In the genomic region with DNA sequence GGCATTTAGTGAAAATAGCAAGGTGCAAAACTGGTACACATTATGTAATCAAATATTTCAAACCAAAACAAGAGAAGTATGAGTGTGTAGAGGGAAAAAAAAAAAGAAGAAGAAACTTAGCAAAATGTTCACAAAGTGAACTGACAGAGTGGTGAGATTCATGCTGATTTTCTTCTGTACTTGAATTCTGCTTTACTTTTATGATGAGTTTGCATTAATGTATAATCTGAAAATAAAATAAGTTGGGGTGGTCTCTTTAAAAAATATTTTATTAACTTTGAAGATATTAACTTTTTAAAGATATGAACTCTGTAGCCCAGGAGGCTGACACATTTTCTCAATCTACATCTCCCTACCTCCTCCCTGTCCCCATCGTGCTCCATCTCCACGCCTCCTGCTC, we compare ENCODE assay signal across 21 cellular contexts.
DNase-seq lines count a peak whose midpoint lies in the region; ATAC-seq, FAIRE-seq and TF ChIP-seq lines count a peak whose summit lies in the region.
"Had no signal": no experiment of that assay in that cellular context is flagged by ENCODE, and none has a peak within 500 bp of the region (broad histone marks: within the 10 kb centered on the region; RNA-seq: fewer than 3 reads in every experiment).

No MANE protein-coding gene starts in this region.

- H3K4ac ChIP-seq in IMR-90 (ENCODE audit: low read depth, low read length), result no peak overlapping the region

- no peak overlapping the region for H2AK5ac ChIP-seq in IMR-90 (ENCODE audit: low read depth, low read length)

- TF ChIP-seq POLR2A in A549 (IDR thresholded peaks at IDR 0.05; ENCODE audit: low read length) (no peak), IMR-90 (IDR thresholded peaks at IDR 0.05; ENCODE audit: low read depth, low read length) (no peak)

- CTCF ChIA-PET in A549 (lab: Yijun Ruan, JAX), result no interaction called here
- CTCF ChIA-PET in IMR-90 (lab: Yijun Ruan, JAX), result no interaction called here

- H4K5ac ChIP-seq in IMR-90 (ENCODE audit: low read depth, low read length), result no peak overlapping the region

- no peak for ATAC-seq in A549
- no peak for ATAC-seq in IMR-90 (ENCODE audit: low read depth)
- ATAC-seq: CD8-positive, alpha-beta T cell had no signal

- DNase-seq in A549 (ENCODE audit: low read depth in 1 of 2, low spot score in 1 of 2) (no peak), IMR-90 (no peak), T-helper 2 cell (no peak), nephron progenitor cell (no peak)
- DNase-seq: 8988T; AML-193; Caco-2; Calu3; CD4-positive, alpha-beta T cell; CD8-positive, alpha-beta T cell; DMS79 treated with DMSO at 0.1 percent for 48 hours; GF-D8 had no signal

- BruUV-seq in IMR-90 (replicated peaks; lab: Mats Ljungman, UMichigan), result no TSS peak

- in situ Hi-C loops in IMR-90 (cut with MboI; ENCODE audit: low sequenced_read_pairs), result loop anchor here (10.0 kb wide), 2 partner anchors 682 to 1042 kb away; no protein-coding TSS in a partner anchor

- H3K79me1 ChIP-seq in IMR-90 (ENCODE audit: low read depth in 1 of 2, low read length in 2 of 2), result no peaks in the 10 kb centered on the region

- H3K9me1 ChIP-seq in IMR-90 (ENCODE audit: insufficient read depth, low read length), result 0 out of 2 replicates have a peak, but pooled peaks cover 7% of the 10 kb centered on the region

- WGBS in A549 (ENCODE audit: missing lambda C conversion rate), result 6% methylated on average over 2 of the region's 2 CpGs
- WGBS in IMR-90 (ENCODE audit: extremely low coverage in 2 of 2, insufficient read length in 1 of 2), 2 experiments, result 92% methylated on average over 2 of the region's 2 CpGs; no CpG with 5 or more reads in 1 of the 2 experiments

- H3K4me3 ChIP-seq in A549 (no peak overlapping the region), IMR-90 (ENCODE audit: insufficient read depth, low read depth, low read length) (no peak overlapping the region)
- H3K4me3 ChIP-seq: BLaER1 treated with 17β-estradiol and CSF1 and Interleukin-3, amounts not matched to agents 10 nM and 100 nM had no signal

- no peaks in the 10 kb centered on the region for H3K36me3 ChIP-seq in IMR-90 (ENCODE audit: control insufficient read depth, insufficient read depth, low read length)
- H3K36me3 ChIP-seq: BLaER1 treated with 17β-estradiol and CSF1 and Interleukin-3, amounts not matched to agents 10 nM and 100 nM had no signal

- H3K4me2 ChIP-seq in A549 (no peak overlapping the region), IMR-90 (ENCODE audit: low read depth, low read length) (no peak overlapping the region)

- no peak overlapping the region for H3K14ac ChIP-seq in IMR-90 (replicated peaks; ENCODE audit: low read depth, low read length)

- H3K23ac ChIP-seq in IMR-90 (ENCODE audit: low read depth, low read length), result no peak overlapping the region

- H2BK5ac ChIP-seq in IMR-90 (ENCODE audit: low read depth, low read length, poor library complexity, severe bottlenecking), result no peak overlapping the region

- H2BK15ac ChIP-seq in IMR-90 (ENCODE audit: low read depth, low read length), result no peak overlapping the region

- H3K27me3 ChIP-seq in IMR-90 (ENCODE audit: control insufficient read depth, insufficient read depth, low read length), result no peaks in the 10 kb centered on the region
- H3K27me3 ChIP-seq: BLaER1 treated with 17β-estradiol and CSF1 and Interleukin-3, amounts not matched to agents 10 nM and 100 nM had no signal

- TF ChIP-seq RAD21 in A549 (conservative IDR thresholded peaks at IDR 0.05 in 1 of 2, IDR thresholded peaks at IDR 0.05 in 1 of 2), result no peak
- no peak for TF ChIP-seq RAD21 in IMR-90 (IDR thresholded peaks at IDR 0.05; ENCODE audit: low read length)

- H3K27me3 Mint-ChIP-seq in nephron (ENCODE audit: low read depth), result no peaks in the 10 kb centered on the region
- H3K27me3 Mint-ChIP-seq in nephron progenitor cell (ENCODE audit: low read depth, poor library complexity), result no peaks in the 10 kb centered on the region
- H3K27me3 Mint-ChIP-seq: CD4-positive, alpha-beta T cell had no signal

- no peak overlapping the region for H3K9ac ChIP-seq in IMR-90 (ENCODE audit: low read depth, low read length)
- H3K9ac ChIP-seq: BLaER1 treated with 17β-estradiol and CSF1 and Interleukin-3, amounts not matched to agents 10 nM and 100 nM had no signal

- peak overlapping the region in 2 of 3 experiments; percentile 57 to 83 for H3K27ac Mint-ChIP-seq in nephron
- H3K27ac Mint-ChIP-seq in nephron progenitor cell, result no peak overlapping the region
- H3K27ac Mint-ChIP-seq: B cell; CD4-positive, alpha-beta T cell; CD8-positive, alpha-beta T cell had no signal

- H2AK9ac ChIP-seq in IMR-90 (replicated peaks; ENCODE audit: low read depth, low read length, poor library complexity), result no peak overlapping the region

- no peaks in the 10 kb centered on the region for H3K36me3 Mint-ChIP-seq in nephron (ENCODE audit: low read depth)
- no peaks in the 10 kb centered on the region for H3K36me3 Mint-ChIP-seq in nephron progenitor cell (ENCODE audit: low read depth)
- H3K36me3 Mint-ChIP-seq: CD8-positive, alpha-beta T cell had no signal

- no peak overlapping the region for H3K4me3 Mint-ChIP-seq in nephron
- no peak overlapping the region for H3K4me3 Mint-ChIP-seq in nephron progenitor cell
- H3K4me3 Mint-ChIP-seq: B cell; CD4-positive, alpha-beta T cell; CD8-positive, alpha-beta T cell had no signal

- no peak overlapping the region for H2BK20ac ChIP-seq in IMR-90 (ENCODE audit: low read depth, low read length)

- no peaks in the 10 kb centered on the region for H3K9me3 ChIP-seq in A549
- H3K9me3 ChIP-seq in IMR-90 (ENCODE audit: control insufficient read depth, insufficient read depth, low read length), result no peaks in the 10 kb centered on the region
- H3K9me3 ChIP-seq: BLaER1 treated with 17β-estradiol and CSF1 and Interleukin-3, amounts not matched to agents 10 nM and 100 nM; Caco-2 had no signal

- no peak for TF ChIP-seq CTCF in A549 (IDR thresholded peaks at IDR 0.05)
- TF ChIP-seq CTCF in IMR-90 (conservative IDR thresholded peaks at IDR 0.05; ENCODE audit: low read depth, low read length), result no peak
- TF ChIP-seq CTCF in nephron (IDR thresholded peaks at IDR 0.05; ENCODE audit: unreplicated experiment in 3 of 3), result no peak
- TF ChIP-seq CTCF in nephron progenitor cell (IDR thresholded peaks at IDR 0.05), result no peak

- H2AFZ ChIP-seq in IMR-90 (replicated peaks; ENCODE audit: low read length, poor library complexity), result no peak overlapping the region

- no peak for TF ChIP-seq EP300 in A549 (IDR thresholded peaks at IDR 0.05)

- no peak overlapping the region for H2BK120ac ChIP-seq in IMR-90 (ENCODE audit: low read depth, low read length)

- H3K4me1 ChIP-seq in A549 (no peaks in the 10 kb centered on the region), IMR-90 (ENCODE audit: control insufficient read depth, insufficient read depth, low read length) (peaks cover 4% of the 10 kb centered on the region; the same call in 1 of the 2 replicates)
- H3K4me1 ChIP-seq: Caco-2 had no signal

- dilution Hi-C loops in IMR-90 (cut with HindIII; ENCODE audit: low sequenced_read_pairs, unreplicated experiment), result no loop called here

- no peaks in the 10 kb centered on the region for H4K20me1 ChIP-seq in IMR-90 (ENCODE audit: insufficient read depth, low read length)
- H4K20me1 ChIP-seq: BLaER1 treated with 17β-estradiol and CSF1 and Interleukin-3, amounts not matched to agents 10 nM and 100 nM had no signal

- no peak overlapping the region for H3K18ac ChIP-seq in IMR-90 (ENCODE audit: low read depth, low read length)

- no peak overlapping the region for H4K8ac ChIP-seq in IMR-90 (ENCODE audit: low read depth in 2 of 2, low read length in 2 of 2)

- intact Hi-C loops in IMR-90 (cut with micrococcal nuclease), result no loop called here

- no peak for FAIRE-seq in A549 (lab: Jason Lieb, UNC)
- FAIRE-seq: A204.1, D721Med, G401.6, GM12891, GM19239 had no signal

- no peak overlapping the region for H3K56ac ChIP-seq in IMR-90 (ENCODE audit: extremely low read depth, insufficient read depth, low read length)

- no peaks in the 10 kb centered on the region for H3K9me3 Mint-ChIP-seq in nephron
- H3K9me3 Mint-ChIP-seq in nephron progenitor cell, result no peaks in the 10 kb centered on the region
- H3K9me3 Mint-ChIP-seq: CD4-positive, alpha-beta T cell; CD8-positive, alpha-beta T cell had no signal

- no peak overlapping the region for H3K27ac ChIP-seq in A549
- no peak overlapping the region for H3K27ac ChIP-seq in IMR-90 (ENCODE audit: insufficient read depth, low read length)
- H3K27ac ChIP-seq: BLaER1 treated with 17β-estradiol and CSF1 and Interleukin-3, amounts not matched to agents 10 nM and 100 nM; C4-2B had no signal

- POLR2A ChIA-PET in A549 (lab: Yijun Ruan, JAX) (no interaction called here), IMR-90 (lab: Charles Lee; ENCODE audit: unreplicated experiment) (no interaction called here)

- no peak overlapping the region for H4K91ac ChIP-seq in IMR-90 (ENCODE audit: insufficient read depth, low read depth, low read length)

- H3K4me1 Mint-ChIP-seq in nephron, result peaks cover 41% of the 10 kb centered on the region
- H3K4me1 Mint-ChIP-seq in nephron progenitor cell, result peaks cover 40% of the 10 kb centered on the region
- H3K4me1 Mint-ChIP-seq: B cell had no signal

TF ChIP-seq in A549, 52 proteins besides CTCF, POLR2A, EP300 and RAD21 (continues in another document):
- TF ChIP-seq MAFK (IDR thresholded peaks at IDR 0.05; ENCODE audit: partially characterized antibody), result peak; percentile 53
- TF ChIP-seq, protein P1, sequence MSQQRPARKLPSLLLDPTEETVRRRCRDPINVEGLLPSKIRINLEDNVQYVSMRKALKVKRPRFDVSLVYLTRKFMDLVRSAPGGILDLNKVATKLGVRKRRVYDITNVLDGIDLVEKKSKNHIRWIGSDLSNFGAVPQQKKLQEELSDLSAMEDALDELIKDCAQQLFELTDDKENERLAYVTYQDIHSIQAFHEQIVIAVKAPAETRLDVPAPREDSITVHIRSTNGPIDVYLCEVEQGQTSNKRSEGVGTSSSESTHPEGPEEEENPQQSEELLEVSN (IDR thresholded peaks at IDR 0.05; ENCODE audit: borderline replicate concordance, low read depth), result no peak

TF ChIP-seq in IMR-90, 13 proteins besides CTCF, POLR2A, EP300 and RAD21 (continues in another document):
- peak; percentile 77 for TF ChIP-seq MAFK (IDR thresholded peaks at IDR 0.05; ENCODE audit: low read depth, low read length)
- TF ChIP-seq ELK1 (IDR thresholded peaks at IDR 0.05; ENCODE audit: borderline replicate concordance, low read depth, low read length), result no peak
- no peak for TF ChIP-seq CHD1 (IDR thresholded peaks at IDR 0.05; ENCODE audit: low read depth, low read length)
- TF ChIP-seq CEBPB (IDR thresholded peaks at IDR 0.05; ENCODE audit: low read depth, low read length), result no peak
- TF ChIP-seq MXI1 (IDR thresholded peaks at IDR 0.05; ENCODE audit: borderline replicate concordance, low read depth, low read length), result no peak
